In the genomic region with DNA sequence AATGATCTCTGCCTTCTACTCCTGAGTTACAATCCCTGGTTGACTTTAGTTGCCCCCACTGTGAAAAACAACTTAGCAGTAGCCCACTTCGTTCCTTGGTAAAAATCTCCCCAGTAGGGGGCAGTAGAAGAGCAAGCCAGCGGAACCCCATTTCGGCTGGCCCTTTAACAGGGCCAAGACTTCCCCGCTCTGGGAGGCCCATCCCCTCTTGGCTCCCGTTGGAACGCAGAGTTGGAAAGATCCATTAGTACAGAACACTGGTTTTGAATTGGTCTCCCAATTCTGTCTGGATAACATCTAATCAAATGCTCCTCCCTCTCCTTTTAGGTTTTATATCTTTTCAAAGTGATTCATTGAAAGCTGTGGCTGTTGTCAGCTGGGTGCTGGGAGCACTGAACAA, we compare ENCODE assay signal across 1 cellular context.
TF ChIP-seq lines count a peak whose summit lies in the region.

No MANE protein-coding gene starts in this region.

TF ChIP-seq in GM23338, 12 proteins besides CTCF, POLR2A, EP300 and RAD21 (continued from another document):
- TF ChIP-seq, protein P1, sequence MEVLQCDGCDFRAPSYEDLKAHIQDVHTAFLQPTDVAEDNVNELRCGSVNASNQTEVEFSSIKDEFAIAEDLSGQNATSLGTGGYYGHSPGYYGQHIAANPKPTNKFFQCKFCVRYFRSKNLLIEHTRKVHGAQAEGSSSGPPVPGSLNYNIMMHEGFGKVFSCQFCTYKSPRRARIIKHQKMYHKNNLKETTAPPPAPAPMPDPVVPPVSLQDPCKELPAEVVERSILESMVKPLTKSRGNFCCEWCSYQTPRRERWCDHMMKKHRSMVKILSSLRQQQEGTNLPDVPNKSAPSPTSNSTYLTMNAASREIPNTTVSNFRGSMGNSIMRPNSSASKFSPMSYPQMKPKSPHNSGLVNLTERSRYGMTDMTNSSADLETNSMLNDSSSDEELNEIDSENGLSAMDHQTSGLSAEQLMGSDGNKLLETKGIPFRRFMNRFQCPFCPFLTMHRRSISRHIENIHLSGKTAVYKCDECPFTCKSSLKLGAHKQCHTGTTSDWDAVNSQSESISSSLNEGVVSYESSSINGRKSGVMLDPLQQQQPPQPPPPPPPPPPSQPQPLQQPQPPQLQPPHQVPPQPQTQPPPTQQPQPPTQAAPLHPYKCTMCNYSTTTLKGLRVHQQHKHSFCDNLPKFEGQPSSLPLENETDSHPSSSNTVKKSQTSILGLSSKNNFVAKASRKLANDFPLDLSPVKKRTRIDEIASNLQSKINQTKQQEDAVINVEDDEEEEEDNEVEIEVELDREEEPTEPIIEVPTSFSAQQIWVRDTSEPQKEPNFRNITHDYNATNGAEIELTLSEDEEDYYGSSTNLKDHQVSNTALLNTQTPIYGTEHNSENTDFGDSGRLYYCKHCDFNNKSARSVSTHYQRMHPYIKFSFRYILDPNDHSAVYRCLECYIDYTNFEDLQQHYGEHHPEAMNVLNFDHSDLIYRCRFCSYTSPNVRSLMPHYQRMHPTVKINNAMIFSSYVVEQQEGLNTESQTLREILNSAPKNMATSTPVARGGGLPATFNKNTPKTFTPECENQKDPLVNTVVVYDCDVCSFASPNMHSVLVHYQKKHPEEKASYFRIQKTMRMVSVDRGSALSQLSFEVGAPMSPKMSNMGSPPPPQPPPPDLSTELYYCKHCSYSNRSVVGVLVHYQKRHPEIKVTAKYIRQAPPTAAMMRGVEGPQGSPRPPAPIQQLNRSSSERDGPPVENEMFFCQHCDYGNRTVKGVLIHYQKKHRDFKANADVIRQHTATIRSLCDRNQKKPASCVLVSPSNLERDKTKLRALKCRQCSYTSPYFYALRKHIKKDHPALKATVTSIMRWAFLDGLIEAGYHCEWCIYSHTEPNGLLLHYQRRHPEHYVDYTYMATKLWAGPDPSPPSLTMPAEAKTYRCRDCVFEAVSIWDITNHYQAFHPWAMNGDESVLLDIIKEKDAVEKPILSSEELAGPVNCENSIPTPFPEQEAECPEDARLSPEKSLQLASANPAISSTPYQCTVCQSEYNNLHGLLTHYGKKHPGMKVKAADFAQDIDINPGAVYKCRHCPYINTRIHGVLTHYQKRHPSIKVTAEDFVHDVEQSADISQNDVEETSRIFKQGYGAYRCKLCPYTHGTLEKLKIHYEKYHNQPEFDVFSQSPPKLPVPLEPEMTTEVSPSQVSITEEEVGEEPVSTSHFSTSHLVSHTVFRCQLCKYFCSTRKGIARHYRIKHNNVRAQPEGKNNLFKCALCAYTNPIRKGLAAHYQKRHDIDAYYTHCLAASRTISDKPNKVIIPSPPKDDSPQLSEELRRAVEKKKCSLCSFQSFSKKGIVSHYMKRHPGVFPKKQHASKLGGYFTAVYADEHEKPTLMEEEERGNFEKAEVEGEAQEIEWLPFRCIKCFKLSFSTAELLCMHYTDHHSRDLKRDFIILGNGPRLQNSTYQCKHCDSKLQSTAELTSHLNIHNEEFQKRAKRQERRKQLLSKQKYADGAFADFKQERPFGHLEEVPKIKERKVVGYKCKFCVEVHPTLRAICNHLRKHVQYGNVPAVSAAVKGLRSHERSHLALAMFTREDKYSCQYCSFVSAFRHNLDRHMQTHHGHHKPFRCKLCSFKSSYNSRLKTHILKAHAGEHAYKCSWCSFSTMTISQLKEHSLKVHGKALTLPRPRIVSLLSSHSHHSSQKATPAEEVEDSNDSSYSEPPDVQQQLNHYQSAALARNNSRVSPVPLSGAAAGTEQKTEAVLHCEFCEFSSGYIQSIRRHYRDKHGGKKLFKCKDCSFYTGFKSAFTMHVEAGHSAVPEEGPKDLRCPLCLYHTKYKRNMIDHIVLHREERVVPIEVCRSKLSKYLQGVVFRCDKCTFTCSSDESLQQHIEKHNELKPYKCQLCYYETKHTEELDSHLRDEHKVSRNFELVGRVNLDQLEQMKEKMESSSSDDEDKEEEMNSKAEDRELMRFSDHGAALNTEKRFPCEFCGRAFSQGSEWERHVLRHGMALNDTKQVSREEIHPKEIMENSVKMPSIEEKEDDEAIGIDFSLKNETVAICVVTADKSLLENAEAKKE (CRISPR knock-in tag; IDR thresholded peaks at IDR 0.05): no peak
- no peak for TF ChIP-seq STAT1 (IDR thresholded peaks at IDR 0.05; ENCODE audit: unreplicated experiment)
- TF ChIP-seq NANOG (IDR thresholded peaks at IDR 0.05; ENCODE audit: borderline replicate concordance): no peak
- no peak for TF ChIP-seq JUNB (IDR thresholded peaks at IDR 0.05; ENCODE audit: unreplicated experiment)
- no peak for TF ChIP-seq EZH2phosphoT487 (IDR thresholded peaks at IDR 0.05; ENCODE audit: unreplicated experiment)
- TF ChIP-seq CREB1 (CRISPR knock-in tag; IDR thresholded peaks at IDR 0.05; ENCODE audit: low read depth): no peak
- TF ChIP-seq ZNF331 (CRISPR knock-in tag; IDR thresholded peaks at IDR 0.05; ENCODE audit: low read depth): no peak
- no peak for TF ChIP-seq POLR2AphosphoS5 (IDR thresholded peaks at IDR 0.05; ENCODE audit: low read depth)
- TF ChIP-seq, protein P2, sequence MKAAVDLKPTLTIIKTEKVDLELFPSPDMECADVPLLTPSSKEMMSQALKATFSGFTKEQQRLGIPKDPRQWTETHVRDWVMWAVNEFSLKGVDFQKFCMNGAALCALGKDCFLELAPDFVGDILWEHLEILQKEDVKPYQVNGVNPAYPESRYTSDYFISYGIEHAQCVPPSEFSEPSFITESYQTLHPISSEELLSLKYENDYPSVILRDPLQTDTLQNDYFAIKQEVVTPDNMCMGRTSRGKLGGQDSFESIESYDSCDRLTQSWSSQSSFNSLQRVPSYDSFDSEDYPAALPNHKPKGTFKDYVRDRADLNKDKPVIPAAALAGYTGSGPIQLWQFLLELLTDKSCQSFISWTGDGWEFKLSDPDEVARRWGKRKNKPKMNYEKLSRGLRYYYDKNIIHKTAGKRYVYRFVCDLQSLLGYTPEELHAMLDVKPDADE (IDR thresholded peaks at IDR 0.05): no peak
